ENCODE assay signal across 13 cellular contexts in genomic region chr1:204462229-204462561, GRCh38. TPM values are rescaled to one million over a fixed set of nuclear protein-coding genes. Genes with fewer than 3 reads are reported as not detected.
DNase-seq lines count a peak whose midpoint lies in the region; ATAC-seq, FAIRE-seq and TF ChIP-seq lines count a peak whose summit lies in the region.
"Had no signal": no experiment of that assay in that cellular context is flagged by ENCODE, and none has a peak within 500 bp of the region (broad histone marks: within the 10 kb centered on the region; RNA-seq: fewer than 3 reads in every experiment).

No MANE protein-coding gene starts in this region.

- H3K36me3 ChIP-seq in lower lobe of right lung (peaks cover 56% of the 10 kb centered on the region), SK-N-SH (replicated peaks in 1 of 2; ENCODE audit: control insufficient read depth in 1 of 2, insufficient read depth in 2 of 2, low read length in 1 of 2) (peaks cover 0 to 16% of the 10 kb centered on the region in 2 experiments)

- H3K36me3 Mint-ChIP-seq in stimulated activated naive CD8-positive, alpha-beta T cell treated with anti-CD3 and anti-CD28 coated beads, Interleukin-15, Interleukin-2, amounts not matched to agents 100 ng/mL and 50 ng/mL, for 24 hours (ENCODE audit: low read depth): peaks cover 43% of the 10 kb centered on the region
- H3K36me3 Mint-ChIP-seq in activated naive CD8-positive, alpha-beta T cell treated with anti-CD3 and anti-CD28 coated beads, Interleukin-2, amount 10 ng/mL, durations not matched to agents 7 days and 5 days: peaks cover 32% of the 10 kb centered on the region

- H3K27me3 ChIP-seq in lower lobe of right lung (ENCODE audit: low read depth) (no peaks in the 10 kb centered on the region), SK-N-SH (ENCODE audit: insufficient read depth) (no peaks in the 10 kb centered on the region)

- H2AFZ ChIP-seq in SK-N-SH (ENCODE audit: low read depth): no peak overlapping the region

- no peak for TF ChIP-seq EP300 in SK-N-SH (IDR thresholded peaks at IDR 0.05; ENCODE audit: borderline replicate concordance in 1 of 2, low read depth in 1 of 2, low read length in 1 of 2)

- POLR2A ChIA-PET in activated naive CD8-positive, alpha-beta T cell treated with anti-CD3 and anti-CD28 coated beads, Interleukin-2, amount 10 ng/mL, durations not matched to agents 7 days and 5 days (lab: Charles Lee): no interaction called here
- POLR2A ChIA-PET in SK-N-SH (lab: Yijun Ruan, JAX): no interaction called here

- ATAC-seq in stimulated activated naive CD8-positive, alpha-beta T cell treated with anti-CD3 and anti-CD28 coated beads, Interleukin-15, Interleukin-2, amounts not matched to agents 100 U/mL and 50 U/mL, for 24 hours: no peak
- ATAC-seq in activated naive CD8-positive, alpha-beta T cell treated with anti-CD3 and anti-CD28 coated beads, Interleukin-2, amount 10 ng/mL, durations not matched to agents 7 days and 5 days (ENCODE audit: low read depth): no peak
- ATAC-seq in lower lobe of right lung (no peak), GM19035 (IDR thresholded peaks at IDR 0.05; ENCODE audit: unreplicated experiment) (no peak)
- ATAC-seq: psoas muscle had no signal

- no peak for DNase-seq in stimulated activated naive CD8-positive, alpha-beta T cell treated with anti-CD3 and anti-CD28 coated beads, Interleukin-15, Interleukin-2, amounts not matched to agents 100 U/mL and 50 U/mL, for 24 hours
- DNase-seq in activated naive CD8-positive, alpha-beta T cell treated with anti-CD3 and anti-CD28 coated beads, Interleukin-2, amount 10 ng/mL, durations not matched to agents 7 days and 5 days: no peak
- DNase-seq in lower lobe of right lung: no peak
- DNase-seq in SK-N-SH: no peak
- DNase-seq in stimulated activated naive CD4-positive, alpha-beta T cell treated with Interleukin-2 at 50 U/mL for 16 hours (lab: John Stamatoyannopoulos, UW): no peak
- no peak for DNase-seq in RCC 7860 (ENCODE audit: low spot score)
- DNase-seq: HCEC 1CT; midbrain; psoas muscle; stimulated activated CD4-positive, alpha-beta T cell treated with anti-CD3 and anti-CD28 coated beads, Interleukin-2, amount 100 ng/mL, for 48 hours had no signal

- H3K27me3 Mint-ChIP-seq in stimulated activated naive CD8-positive, alpha-beta T cell treated with anti-CD3 and anti-CD28 coated beads, Interleukin-15, Interleukin-2, amounts not matched to agents 100 ng/mL and 50 ng/mL, for 24 hours: no peaks in the 10 kb centered on the region
- no peaks in the 10 kb centered on the region for H3K27me3 Mint-ChIP-seq in activated naive CD8-positive, alpha-beta T cell treated with anti-CD3 and anti-CD28 coated beads, Interleukin-2, amount 10 ng/mL, durations not matched to agents 7 days and 5 days

- H3K9me3 Mint-ChIP-seq in stimulated activated naive CD8-positive, alpha-beta T cell treated with anti-CD3 and anti-CD28 coated beads, Interleukin-15, Interleukin-2, amounts not matched to agents 100 ng/mL and 50 ng/mL, for 24 hours: no peaks in the 10 kb centered on the region
- no peaks in the 10 kb centered on the region for H3K9me3 Mint-ChIP-seq in activated naive CD8-positive, alpha-beta T cell treated with anti-CD3 and anti-CD28 coated beads, Interleukin-2, amount 10 ng/mL, durations not matched to agents 7 days and 5 days

- intact Hi-C loops in lower lobe of right lung (cut with DNase I): no loop called here

- no peak overlapping the region for H3K4me2 ChIP-seq in SK-N-SH

- no peaks in the 10 kb centered on the region for H3K79me2 ChIP-seq in SK-N-SH (ENCODE audit: insufficient read depth)

- peak overlapping the region; percentile 52 for H3K27ac Mint-ChIP-seq in stimulated activated naive CD8-positive, alpha-beta T cell treated with anti-CD3 and anti-CD28 coated beads, Interleukin-15, Interleukin-2, amounts not matched to agents 100 ng/mL and 50 ng/mL, for 24 hours
- H3K27ac Mint-ChIP-seq in activated naive CD8-positive, alpha-beta T cell treated with anti-CD3 and anti-CD28 coated beads, Interleukin-2, amount 10 ng/mL, durations not matched to agents 7 days and 5 days: peak overlapping the region; percentile 88

- CTCF ChIA-PET in SK-N-SH (lab: Yijun Ruan, JAX): interaction anchor here (1.5 to 2.4 kb wide), 3 partner anchors 15 to 41 kb away, joined by 8 to 12 read pairs (median 9); no protein-coding TSS in a partner anchor

- H3K9me2 ChIP-seq in SK-N-SH: no peaks in the 10 kb centered on the region

- no peak for FAIRE-seq in RCC 7860 (lab: Jason Lieb, UNC)
- FAIRE-seq: bronchial epithelial cell had no signal

- H3K4me3 Mint-ChIP-seq in stimulated activated naive CD8-positive, alpha-beta T cell treated with anti-CD3 and anti-CD28 coated beads, Interleukin-15, Interleukin-2, amounts not matched to agents 100 ng/mL and 50 ng/mL, for 24 hours: no peak overlapping the region
- peak overlapping the region; percentile 50 for H3K4me3 Mint-ChIP-seq in activated naive CD8-positive, alpha-beta T cell treated with anti-CD3 and anti-CD28 coated beads, Interleukin-2, amount 10 ng/mL, durations not matched to agents 7 days and 5 days

- H3K9ac ChIP-seq in SK-N-SH: no peak overlapping the region

- H3K4me3 ChIP-seq in lower lobe of right lung: no peak overlapping the region
- no peak overlapping the region for H3K4me3 ChIP-seq in SK-N-SH (ENCODE audit: low read depth in 2 of 2, low read length in 1 of 2)
- H3K4me3 ChIP-seq: psoas muscle had no signal

- peaks cover 76% of the 10 kb centered on the region for H3K4me1 ChIP-seq in lower lobe of right lung
- peaks cover 0 to 12% of the 10 kb centered on the region in 2 experiments; a peak in 2 of 4 replicates for H3K4me1 ChIP-seq in SK-N-SH (ENCODE audit: control insufficient read depth in 1 of 2, insufficient read depth in 2 of 2, low read depth in 1 of 2, low read length in 1 of 2)

- peaks cover 75% of the 10 kb centered on the region for H3K4me1 Mint-ChIP-seq in stimulated activated naive CD8-positive, alpha-beta T cell treated with anti-CD3 and anti-CD28 coated beads, Interleukin-15, Interleukin-2, amounts not matched to agents 100 ng/mL and 50 ng/mL, for 24 hours (ENCODE audit: low read depth)
- H3K4me1 Mint-ChIP-seq in activated naive CD8-positive, alpha-beta T cell treated with anti-CD3 and anti-CD28 coated beads, Interleukin-2, amount 10 ng/mL, durations not matched to agents 7 days and 5 days: peaks cover 47% of the 10 kb centered on the region

- 92% methylated on average over 3 of the region's 4 CpGs for WGBS in SK-N-SH (ENCODE audit: low lambda C conversion rate)

- no peaks in the 10 kb centered on the region for H3K9me3 ChIP-seq in lower lobe of right lung
- no peaks in the 10 kb centered on the region for H3K9me3 ChIP-seq in SK-N-SH
- H3K9me3 ChIP-seq: psoas muscle had no signal

- no peak for TF ChIP-seq CTCF in lower lobe of right lung (IDR thresholded peaks at IDR 0.05)
- TF ChIP-seq CTCF in SK-N-SH (IDR thresholded peaks at IDR 0.05): no peak

- H4K20me1 ChIP-seq in SK-N-SH (ENCODE audit: insufficient read depth): no peaks in the 10 kb centered on the region

- no peaks in the 10 kb centered on the region for H3F3A ChIP-seq in SK-N-SH (replicated peaks; ENCODE audit: insufficient read depth)

- H3K27ac ChIP-seq in lower lobe of right lung: peak overlapping the region; percentile 67
- H3K27ac ChIP-seq in SK-N-SH (ENCODE audit: low read depth in 2 of 2, low read length in 1 of 2): no peak overlapping the region
- H3K27ac ChIP-seq: psoas muscle had no signal

- TF ChIP-seq RAD21 in SK-N-SH (IDR thresholded peaks at IDR 0.05; ENCODE audit: low read length): no peak

TF ChIP-seq in SK-N-SH, 30 proteins besides CTCF, POLR2A, EP300 and RAD21 (continues in another document):
- TF ChIP-seq SMC3 (IDR thresholded peaks at IDR 0.05; ENCODE audit: low read depth, low read length) (no peak), NFIC (IDR thresholded peaks at IDR 0.05; ENCODE audit: borderline replicate concordance) (no peak), FOXM1 (IDR thresholded peaks at IDR 0.05; ENCODE audit: low read depth) (no peak), PBX3 (IDR thresholded peaks at IDR 0.05) (no peak), FOXJ3 (CRISPR knock-in tag; IDR thresholded peaks at IDR 0.05) (no peak), RFX5 (IDR thresholded peaks at IDR 0.05; ENCODE audit: low read length) (no peak), USF2 (IDR thresholded peaks at IDR 0.05; ENCODE audit: borderline replicate concordance, low read depth, low read length) (no peak)

RNA-seq across cellular contexts. Expression of gene PIK3C2B, which starts 32.4 kb away (rescaled TPM):
- total RNA-seq in activated naive CD8-positive, alpha-beta T cell treated with anti-CD3 and anti-CD28 coated beads, Interleukin-2, amount 10 ng/mL, durations not matched to agents 7 days and 5 days: 10 to 100 TPM; 37.1 to 41.8 TPM
- total RNA-seq in lower lobe of right lung: 50.5 TPM
- polyA plus RNA-seq in SK-N-SH (2012; rRNA removed): 6.5 and 6.6 TPM in 2 replicates
- 2.4 and 3.6 TPM in 2 replicates for polyA plus RNA-seq in SK-N-SH (2012; cell fraction: cytosol; rRNA removed)
- polyA plus RNA-seq in SK-N-SH (2012; cell fraction: nucleus; rRNA removed): 10.2 and 11.2 TPM in 2 replicates

RNA-seq across cellular contexts. Expression of gene PPP1R15B, which starts 50.6 kb away (rescaled TPM):
- 10 to 100 TPM; 77.5 to 77.8 TPM for total RNA-seq in activated naive CD8-positive, alpha-beta T cell treated with anti-CD3 and anti-CD28 coated beads, Interleukin-2, amount 10 ng/mL, durations not matched to agents 7 days and 5 days
- total RNA-seq in lower lobe of right lung: 45.3 TPM
- 12.1 and 14.3 TPM in 2 replicates for polyA plus RNA-seq in SK-N-SH (2012; rRNA removed)
- 13.1 and 13.4 TPM in 2 replicates for polyA plus RNA-seq in SK-N-SH (2012; cell fraction: cytosol; rRNA removed)
- polyA plus RNA-seq in SK-N-SH (2012; cell fraction: nucleus; rRNA removed): 10.3 and 13.2 TPM in 2 replicates

RNA-seq across cellular contexts. Expression of gene MDM4, which starts 54.0 kb away (rescaled TPM):
- total RNA-seq in activated naive CD8-positive, alpha-beta T cell treated with anti-CD3 and anti-CD28 coated beads, Interleukin-2, amount 10 ng/mL, durations not matched to agents 7 days and 5 days: 100 to 1,000 TPM; 118 to 143 TPM
- 77.9 TPM for total RNA-seq in lower lobe of right lung
- polyA plus RNA-seq in SK-N-SH (2012; rRNA removed): 6.2 and 9.2 TPM in 2 replicates
- 3.4 and 3.7 TPM in 2 replicates for polyA plus RNA-seq in SK-N-SH (2012; cell fraction: cytosol; rRNA removed)
- polyA plus RNA-seq in SK-N-SH (2012; cell fraction: nucleus; rRNA removed): 21.0 and 47.4 TPM in 2 replicates
